28 cellular contexts compared by ENCODE assay signal in genomic region chr1:163747261-163747660, GRCh38.
DNase-seq lines count a peak whose midpoint lies in the region; ATAC-seq and TF ChIP-seq lines count a peak whose summit lies in the region.
"Had no signal": no experiment of that assay in that cellular context is flagged by ENCODE, and none has a peak within 500 bp of the region (broad histone marks: within the 10 kb centered on the region; RNA-seq: fewer than 3 reads in every experiment).

No MANE protein-coding gene starts in this region.

- TF ChIP-seq CTCF in AG04449 (IDR thresholded peaks at IDR 0.05; ENCODE audit: insufficient read depth, low read length, missing control alignments) (no peak), GM23338 (conservative IDR thresholded peaks at IDR 0.05; ENCODE audit: low read depth in 2 of 2) (no peak), WERI-Rb-1 (IDR thresholded peaks at IDR 0.05; ENCODE audit: low read depth, low read length) (no peak), left lung (IDR thresholded peaks at IDR 0.05) (no peak)

- H3K79me2 ChIP-seq in GM23338 (replicated peaks; ENCODE audit: insufficient read depth) = no peaks in the 10 kb centered on the region

- peaks cover 15% of the 10 kb centered on the region; the same call in 1 of the 2 replicates for H3K9me2 ChIP-seq in GM23338 (ENCODE audit: insufficient read depth)

- peaks cover 19% of the 10 kb centered on the region; the same call in 2 of the 3 replicates for H3K9me3 Mint-ChIP-seq in GM23338
- H3K9me3 Mint-ChIP-seq in activated T-cell treated with anti-CD3 and anti-CD28 coated beads, Interleukin-2, amount 50 U/mL, for 24 hours = peaks cover 16% of the 10 kb centered on the region
- H3K9me3 Mint-ChIP-seq in activated CD8-positive, alpha-beta memory T cell treated with anti-CD3 and anti-CD28 coated beads, Interleukin-2, amount 10 ng/mL, durations not matched to agents 7 days and 5 days (ENCODE audit: low read depth) = peaks cover 9% of the 10 kb centered on the region

- H2AFZ ChIP-seq in GM23338 = no peak overlapping the region

- no peak overlapping the region for H3K4me3 ChIP-seq in AG04449 (ENCODE audit: low read depth, low read length)
- no peak overlapping the region for H3K4me3 ChIP-seq in GM23338
- H3K4me3 ChIP-seq in WERI-Rb-1 (ENCODE audit: low read depth, low read length) = no peak overlapping the region
- no peak overlapping the region for H3K4me3 ChIP-seq in left lung
- H3K4me3 ChIP-seq: lung, right atrium auricular region, upper lobe of left lung had no signal

- H3K4me1 ChIP-seq in GM23338 (ENCODE audit: insufficient read depth) (no peaks in the 10 kb centered on the region), left lung (no peaks in the 10 kb centered on the region)
- H3K4me1 ChIP-seq: right atrium auricular region, upper lobe of left lung had no signal

- H3K36me3 ChIP-seq in GM23338 (ENCODE audit: insufficient read depth) (peaks cover 4% of the 10 kb centered on the region; the same call in 1 of the 2 replicates), WERI-Rb-1 (no peaks in the 10 kb centered on the region), left lung (no peaks in the 10 kb centered on the region)
- H3K36me3 ChIP-seq: brain microvascular endothelial cell, right atrium auricular region, upper lobe of left lung had no signal

- no peak overlapping the region for H3K27ac Mint-ChIP-seq in GM23338
- H3K27ac Mint-ChIP-seq in activated T-cell treated with anti-CD3 and anti-CD28 coated beads, Interleukin-2, amount 50 U/mL, for 24 hours = no peak overlapping the region
- H3K27ac Mint-ChIP-seq in activated CD8-positive, alpha-beta memory T cell treated with anti-CD3 and anti-CD28 coated beads, Interleukin-2, amount 10 ng/mL, durations not matched to agents 7 days and 5 days = no peak overlapping the region
- H3K27ac Mint-ChIP-seq: activated B cell treated with CpG ODN at 0.5 μM for 24 hours; activated naive CD8-positive, alpha-beta T cell treated with anti-CD3 and anti-CD28 coated beads, Interleukin-2, amount 50 U/mL, for 24 hours; CD4-positive, alpha-beta memory T cell; T-helper 2 cell treated with Interferon-gamma antibody and Interleukin-4, amounts not matched to agents 5 μg/mL and 100 μg/mL, for 36 hours had no signal

- intact Hi-C loops in left lung (cut with DNase I) = no loop called here

- no peak overlapping the region for H3K4me2 ChIP-seq in GM23338

- POLR2A ChIA-PET in AG04449 (lab: Yijun Ruan, JAX) = no interaction called here

- no peaks in the 10 kb centered on the region for H4K20me1 ChIP-seq in GM23338 (replicated peaks; ENCODE audit: insufficient read depth)

- peak; percentile 4 for DNase-seq in AG04449 (ENCODE audit: low read depth, low spot score)
- peak; percentile 3 for DNase-seq in GM23338 (ENCODE audit: low spot score)
- no peak for DNase-seq in WERI-Rb-1
- no peak for DNase-seq in left lung
- no peak for DNase-seq in NCI-H2107 (lab: John Stamatoyannopoulos, UW)
- no peak for DNase-seq in NCI-H526 (lab: John Stamatoyannopoulos, UW)
- no peak for DNase-seq in activated T-cell treated with anti-CD3 and anti-CD28 coated beads, Interleukin-2, amount 50 U/mL, for 24 hours
- no peak for DNase-seq in activated CD8-positive, alpha-beta memory T cell treated with anti-CD3 and anti-CD28 coated beads, Interleukin-2, amount 10 ng/mL, durations not matched to agents 7 days and 5 days
- DNase-seq: ACHN; activated B cell treated with CpG ODN at 0.5 μM for 24 hours; activated CD4-positive, alpha-beta T cell treated with anti-CD3 and anti-CD28 coated beads, Interleukin-2, amount 50 U/mL, for 4 hours; activated CD8-positive, alpha-beta memory T cell treated with anti-CD3 and anti-CD28 coated beads, Interleukin-2, amount 50 U/mL, for 48 hours; activated effector memory CD4-positive, alpha-beta T cell treated with Interleukin-2 at 50 U/mL for 16 hours; activated naive CD8-positive, alpha-beta T cell treated with anti-CD3 and anti-CD28 coated beads, Interleukin-2, amount 50 U/mL, for 24 hours; brain microvascular endothelial cell; CD4-positive, alpha-beta memory T cell; DMS153; effector memory CD4-positive, alpha-beta T cell; NCI-H1092; NCI-H2029; stimulated activated CD4-positive, alpha-beta T cell treated with anti-CD3 and anti-CD28 coated beads, Interleukin-12 subunit alpha, Interleukin-12 subunit beta, amount 100 ng/mL, for 4 hours; upper lobe of left lung had no signal

- no peaks in the 10 kb centered on the region for H3F3A ChIP-seq in GM23338 (replicated peaks; ENCODE audit: low read depth)

- H3K36me3 Mint-ChIP-seq in GM23338 (ENCODE audit: low read depth) = peaks cover 15% of the 10 kb centered on the region; the same call in 2 of the 3 replicates
- H3K36me3 Mint-ChIP-seq in activated T-cell treated with anti-CD3 and anti-CD28 coated beads, Interleukin-2, amount 50 U/mL, for 24 hours (ENCODE audit: low read depth) = no peaks in the 10 kb centered on the region
- no peaks in the 10 kb centered on the region for H3K36me3 Mint-ChIP-seq in activated CD8-positive, alpha-beta memory T cell treated with anti-CD3 and anti-CD28 coated beads, Interleukin-2, amount 10 ng/mL, durations not matched to agents 7 days and 5 days
- H3K36me3 Mint-ChIP-seq: CD4-positive, alpha-beta memory T cell had no signal

- peaks cover 11% of the 10 kb centered on the region for H3K9me3 ChIP-seq in WERI-Rb-1 (ENCODE audit: severe bottlenecking)
- peaks cover 0 to 36% of the 10 kb centered on the region in 2 donors for H3K9me3 ChIP-seq in left lung

- H3K27me3 Mint-ChIP-seq in GM23338 (ENCODE audit: insufficient read depth, low read depth, poor library complexity) = no peaks in the 10 kb centered on the region
- H3K27me3 Mint-ChIP-seq in activated T-cell treated with anti-CD3 and anti-CD28 coated beads, Interleukin-2, amount 50 U/mL, for 24 hours = no peaks in the 10 kb centered on the region
- no peaks in the 10 kb centered on the region for H3K27me3 Mint-ChIP-seq in activated CD8-positive, alpha-beta memory T cell treated with anti-CD3 and anti-CD28 coated beads, Interleukin-2, amount 10 ng/mL, durations not matched to agents 7 days and 5 days
- H3K27me3 Mint-ChIP-seq: activated B cell treated with CpG ODN at 0.5 μM for 24 hours; activated naive CD8-positive, alpha-beta T cell treated with anti-CD3 and anti-CD28 coated beads, Interleukin-2, amount 50 U/mL, for 24 hours; CD4-positive, alpha-beta memory T cell had no signal

- CTCF ChIA-PET in AG04449 (lab: Yijun Ruan, JAX) = no interaction called here
- CTCF ChIA-PET in activated CD8-positive, alpha-beta memory T cell treated with anti-CD3 and anti-CD28 coated beads, Interleukin-2, amount 10 ng/mL, durations not matched to agents 7 days and 5 days (lab: Charles Lee) = no interaction called here

- ATAC-seq in GM23338 (no peak), left lung (peak; percentile 79)
- no peak for ATAC-seq in activated CD8-positive, alpha-beta memory T cell treated with anti-CD3 and anti-CD28 coated beads, Interleukin-2, amount 10 ng/mL, durations not matched to agents 7 days and 5 days
- ATAC-seq: activated naive CD8-positive, alpha-beta T cell treated with anti-CD3 and anti-CD28 coated beads, Interleukin-2, amount 50 U/mL, for 24 hours; esophagus mucosa; HepG2; SK-N-SH treated with all-trans-retinoic acid at 6 μM for 48 hours had no signal

- no peaks in the 10 kb centered on the region for H3K27me3 ChIP-seq in GM23338 (ENCODE audit: insufficient read depth)
- H3K27me3 ChIP-seq in WERI-Rb-1 (ENCODE audit: insufficient read depth, low read depth, severe bottlenecking) = no peaks in the 10 kb centered on the region
- H3K27me3 ChIP-seq in left lung = no peaks in the 10 kb centered on the region
- H3K27me3 ChIP-seq: brain microvascular endothelial cell, right atrium auricular region, upper lobe of left lung had no signal

- H3K4me3 Mint-ChIP-seq in GM23338 = no peak overlapping the region
- H3K4me3 Mint-ChIP-seq in activated T-cell treated with anti-CD3 and anti-CD28 coated beads, Interleukin-2, amount 50 U/mL, for 24 hours = no peak overlapping the region
- H3K4me3 Mint-ChIP-seq in activated CD8-positive, alpha-beta memory T cell treated with anti-CD3 and anti-CD28 coated beads, Interleukin-2, amount 10 ng/mL, durations not matched to agents 7 days and 5 days = no peak overlapping the region
- H3K4me3 Mint-ChIP-seq: activated B cell treated with CpG ODN at 0.5 μM for 24 hours; activated naive CD8-positive, alpha-beta T cell treated with anti-CD3 and anti-CD28 coated beads, Interleukin-2, amount 50 U/mL, for 24 hours; CD4-positive, alpha-beta memory T cell; T-helper 2 cell treated with Interferon-gamma antibody and Interleukin-4, amounts not matched to agents 5 μg/mL and 100 μg/mL, for 36 hours had no signal

- H3K27ac ChIP-seq in GM23338 (ENCODE audit: low read depth) = no peak overlapping the region
- peak overlapping the region; percentile 2 for H3K27ac ChIP-seq in WERI-Rb-1
- no peak overlapping the region for H3K27ac ChIP-seq in left lung
- H3K27ac ChIP-seq: brain microvascular endothelial cell, right atrium auricular region, upper lobe of left lung had no signal

- H3K4me1 Mint-ChIP-seq in GM23338 = no peaks in the 10 kb centered on the region
- H3K4me1 Mint-ChIP-seq in activated T-cell treated with anti-CD3 and anti-CD28 coated beads, Interleukin-2, amount 50 U/mL, for 24 hours (ENCODE audit: low read depth) = no peaks in the 10 kb centered on the region
- no peaks in the 10 kb centered on the region for H3K4me1 Mint-ChIP-seq in activated CD8-positive, alpha-beta memory T cell treated with anti-CD3 and anti-CD28 coated beads, Interleukin-2, amount 10 ng/mL, durations not matched to agents 7 days and 5 days
- H3K4me1 Mint-ChIP-seq: activated B cell treated with CpG ODN at 0.5 μM for 24 hours; activated naive CD8-positive, alpha-beta T cell treated with anti-CD3 and anti-CD28 coated beads, Interleukin-2, amount 50 U/mL, for 24 hours; CD4-positive, alpha-beta memory T cell had no signal

TF ChIP-seq in GM23338, 12 proteins besides CTCF, POLR2A, EP300 and RAD21 (continues in another document):
- TF ChIP-seq EZH2 (IDR thresholded peaks at IDR 0.05; ENCODE audit: low read depth, unreplicated experiment) = no peak

Comparison
In these comparisons a context has a peak if more than half of its experiments do, and no peak if none do; other contexts are left out.
1. DNase-seq: peak in AG04449 (single experiment) and GM23338 (single experiment); none in WERI-Rb-1 (single experiment), left lung (0 of 2), NCI-H2107 (single experiment), NCI-H526 (0 of 2), activated T-cell treated with anti-CD3 and anti-CD28 coated beads, Interleukin-2, amount 50 U/mL, for 24 hours (single experiment) and activated CD8-positive, alpha-beta memory T cell treated with anti-CD3 and anti-CD28 coated beads, Interleukin-2, amount 10 ng/mL, durations not matched to agents 7 days and 5 days (single experiment).